8 cellular contexts compared by ENCODE assay signal in the genomic region with DNA sequence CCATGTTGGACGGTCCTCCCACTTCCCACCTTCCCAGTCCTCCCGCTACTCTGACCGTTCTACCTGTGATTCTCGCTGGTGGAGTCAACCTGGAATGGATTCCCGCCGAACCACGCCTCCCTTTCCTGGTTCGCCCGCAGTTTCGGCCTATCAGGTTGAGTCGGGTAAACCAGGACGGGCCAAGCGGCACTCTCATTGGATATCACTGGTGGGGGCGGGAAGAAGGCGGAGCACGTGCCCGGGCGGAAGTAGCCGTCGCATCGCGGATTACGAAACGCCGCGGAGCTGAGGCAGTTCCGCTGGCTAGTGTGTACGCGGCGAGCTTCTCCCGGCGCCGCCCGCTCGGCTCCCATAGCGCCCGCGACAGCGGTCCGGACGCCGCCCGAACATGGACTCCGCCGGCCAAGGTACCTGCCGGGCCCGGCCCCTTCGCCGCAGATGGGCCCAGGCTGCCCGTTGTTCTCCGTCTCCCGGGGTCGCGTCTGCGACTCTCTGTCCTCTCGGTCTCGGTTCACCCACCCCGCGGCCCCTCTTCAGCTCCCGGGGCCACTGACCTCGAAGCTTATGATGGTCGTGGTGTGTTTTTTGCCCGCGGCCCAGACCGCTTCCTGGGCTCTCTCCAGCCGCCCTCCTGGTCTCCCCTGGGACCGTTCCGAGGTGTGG. TPM values are rescaled to one million over a fixed set of nuclear protein-coding genes. Genes with fewer than 3 reads are reported as not detected.
DNase-seq lines count a peak whose midpoint lies in the region; ATAC-seq lines count a peak whose summit lies in the region.

A gene (plus strand): TSS at position 293 of the 663 bp plus-strand sequence. CDS start 96 bp downstream, at position 389.

- H3K36me3 ChIP-seq in BLaER1 treated with 17β-estradiol and CSF1 and Interleukin-3, amounts not matched to agents 10 nM and 100 nM: peaks cover 45 to 61% (median 58%) of the 10 kb centered on the region in 11 experiments

- H3K36me3 Mint-ChIP-seq in dendritic cell treated with granulocyte-macrophage colony-stimulating factor and Interleukin-4, amounts not matched to agents 40 ng/mL and 50 ng/mL, for 4 days (ENCODE audit: low read depth): peaks cover 94% of the 10 kb centered on the region

- intact Hi-C loops in dendritic cell treated with granulocyte-macrophage colony-stimulating factor and Interleukin-4, amounts not matched to agents 40 ng/mL and 50 ng/mL, for 4 days (cut with micrococcal nuclease): loop anchor here (1.0 to 5.0 kb wide), 4 partner anchors 8 to 78 kb away; a partner anchor contains a TSS

- H3K4me3 Mint-ChIP-seq in dendritic cell treated with granulocyte-macrophage colony-stimulating factor and Interleukin-4, amounts not matched to agents 40 ng/mL and 50 ng/mL, for 4 days: peak within 1 kb of the TSS; percentile 85

- no peaks in the 10 kb centered on the region for H3K9me3 ChIP-seq in BLaER1 treated with 17β-estradiol and CSF1 and Interleukin-3, amounts not matched to agents 10 nM and 100 nM (replicated peaks in 1 of 11)

- H3K9ac ChIP-seq in BLaER1 treated with 17β-estradiol and CSF1 and Interleukin-3, amounts not matched to agents 10 nM and 100 nM: peak within 1 kb of the TSS; percentile 94 to 99 (median 97)

- peaks cover 62% of the 10 kb centered on the region for H3K4me1 Mint-ChIP-seq in dendritic cell treated with granulocyte-macrophage colony-stimulating factor and Interleukin-4, amounts not matched to agents 40 ng/mL and 50 ng/mL, for 4 days (ENCODE audit: low read depth)

- peak within 1 kb of the TSS; percentile 87 to 100 (median 96) for H3K4me2 ChIP-seq in BLaER1 treated with 17β-estradiol and CSF1 and Interleukin-3, amounts not matched to agents 10 nM and 100 nM

- ATAC-seq in GM19351 (IDR thresholded peaks at IDR 0.05; ENCODE audit: unreplicated experiment) (peak; percentile 64), HG03521 (IDR thresholded peaks at IDR 0.05; ENCODE audit: unreplicated experiment) (peak; percentile 73), left lobe of liver (peak; percentile 87)

- no peaks in the 10 kb centered on the region for H3K9me3 Mint-ChIP-seq in dendritic cell treated with granulocyte-macrophage colony-stimulating factor and Interleukin-4, amounts not matched to agents 40 ng/mL and 50 ng/mL, for 4 days

- peaks cover 45 to 81% (median 72%) of the 10 kb centered on the region in 10 experiments for H3K4me1 ChIP-seq in BLaER1 treated with 17β-estradiol and CSF1 and Interleukin-3, amounts not matched to agents 10 nM and 100 nM

- H3K4me3 ChIP-seq in BLaER1 treated with 17β-estradiol and CSF1 and Interleukin-3, amounts not matched to agents 10 nM and 100 nM: peak within 1 kb of the TSS; percentile 78 to 99 (median 92)

- no peaks in the 10 kb centered on the region for H3K27me3 Mint-ChIP-seq in dendritic cell treated with granulocyte-macrophage colony-stimulating factor and Interleukin-4, amounts not matched to agents 40 ng/mL and 50 ng/mL, for 4 days

- no peaks in the 10 kb centered on the region for H3K27me3 ChIP-seq in BLaER1 treated with 17β-estradiol and CSF1 and Interleukin-3, amounts not matched to agents 10 nM and 100 nM

- DNase-seq in NCI-H748 treated with DMSO at 0.1 percent for 48 hours (lab: John Stamatoyannopoulos, UW) (peak; percentile 94), left lobe of liver (ENCODE audit: low spot score) (peak; percentile 100)
- peak; percentile 90 to 98 for DNase-seq in activated CD4-positive, alpha-beta T cell treated with anti-CD3 and anti-CD28 coated beads, Interleukin-2, amount 50 U/mL, for 24 hours (ENCODE audit: low read depth in 1 of 2, low spot score in 1 of 2)
- peak; percentile 97 for DNase-seq in stimulated activated CD4-positive, alpha-beta T cell treated with anti-CD3 and anti-CD28 coated beads, Interleukin-2, amount 100 ng/mL, for 4 hours (ENCODE audit: low read depth)

- peak within 1 kb of the TSS; percentile 88 for H3K27ac Mint-ChIP-seq in dendritic cell treated with granulocyte-macrophage colony-stimulating factor and Interleukin-4, amounts not matched to agents 40 ng/mL and 50 ng/mL, for 4 days

- peak within 1 kb of the TSS; percentile 93 to 99 (median 96) for H3K27ac ChIP-seq in BLaER1 treated with 17β-estradiol and CSF1 and Interleukin-3, amounts not matched to agents 10 nM and 100 nM

- H4K20me1 ChIP-seq in BLaER1 treated with 17β-estradiol and CSF1 and Interleukin-3, amounts not matched to agents 10 nM and 100 nM: peaks cover 0 to 47% (median 33%) of the 10 kb centered on the region in 11 experiments; a peak in 11 of 22 replicates

RNA-seq across cellular contexts. Expression of the gene that starts here (rescaled TPM):
- total RNA-seq in left lobe of liver: 17.3 TPM

Comparison
In these comparisons a context has a peak if more than half of its experiments do, and no peak if none do; other contexts are left out.
1. Peak in every context shown above with its lines: DNase-seq, ATAC-seq, H3K4me3 ChIP-seq and H3K27ac ChIP-seq.